ENCODE assay signal across 19 cellular contexts in genomic region chr20:49631856-49632418, GRCh38.
DNase-seq lines count a peak whose midpoint lies in the region; ATAC-seq and TF ChIP-seq lines count a peak whose summit lies in the region.
"Had no signal": no experiment of that assay in that cellular context is flagged by ENCODE, and none has a peak within 500 bp of the region (broad histone marks: within the 10 kb centered on the region; RNA-seq: fewer than 3 reads in every experiment).

No MANE protein-coding gene starts in this region.

- H3K14ac ChIP-seq in mesenchymal stem cell (ENCODE audit: low read length in 2 of 2) = no peak overlapping the region

- peaks cover 10% of the 10 kb centered on the region for H3K36me3 Mint-ChIP-seq in activated naive CD8-positive, alpha-beta T cell
- H3K36me3 Mint-ChIP-seq in activated naive CD8-positive, alpha-beta T cell treated with anti-CD3 and anti-CD28 coated beads for 36 hours = peaks cover 14% of the 10 kb centered on the region
- H3K36me3 Mint-ChIP-seq in activated T-helper 2 cell treated with anti-CD3 and anti-CD28 coated beads, Interferon-gamma antibody, Interleukin-2, Interleukin-4, amounts not matched to agents 10 μg/mL and 5 μg/mL and 100 μg/mL, durations not matched to agents 14 hours and 24 hours and 36 hours (ENCODE audit: low read depth) = peaks cover 44% of the 10 kb centered on the region

- no peak overlapping the region for H2BK15ac ChIP-seq in mesenchymal stem cell (ENCODE audit: low read depth, poor library complexity, severe bottlenecking)

- H3K18ac ChIP-seq in mesenchymal stem cell (ENCODE audit: low read depth in 1 of 2, low read length in 2 of 2) = no peak overlapping the region

- H3K4me2 ChIP-seq in mesenchymal stem cell (ENCODE audit: low read length, poor library complexity, severe bottlenecking) = no peak overlapping the region

- H3K4me3 Mint-ChIP-seq in activated naive CD8-positive, alpha-beta T cell = no peak overlapping the region
- H3K4me3 Mint-ChIP-seq in activated naive CD8-positive, alpha-beta T cell treated with anti-CD3 and anti-CD28 coated beads for 36 hours = no peak overlapping the region
- no peak overlapping the region for H3K4me3 Mint-ChIP-seq in activated T-helper 2 cell treated with anti-CD3 and anti-CD28 coated beads, Interferon-gamma antibody, Interleukin-2, Interleukin-4, amounts not matched to agents 10 μg/mL and 5 μg/mL and 100 μg/mL, durations not matched to agents 14 hours and 24 hours and 36 hours (ENCODE audit: low read depth)
- H3K4me3 Mint-ChIP-seq: CD4-positive, alpha-beta memory T cell; HFFc6 had no signal

- TF ChIP-seq POLR2A in upper lobe of left lung (IDR thresholded peaks at IDR 0.05) = no peak

- H3K4me3 ChIP-seq in mesenchymal stem cell (ENCODE audit: insufficient read depth in 1 of 2, low read depth in 1 of 2, low read length in 2 of 2) (no peak overlapping the region), upper lobe of left lung (no peak overlapping the region)

- H3K27ac Mint-ChIP-seq in activated naive CD8-positive, alpha-beta T cell = peak overlapping the region; percentile 22
- H3K27ac Mint-ChIP-seq in activated naive CD8-positive, alpha-beta T cell treated with anti-CD3 and anti-CD28 coated beads for 36 hours = no peak overlapping the region
- H3K27ac Mint-ChIP-seq in activated T-helper 2 cell treated with anti-CD3 and anti-CD28 coated beads, Interferon-gamma antibody, Interleukin-2, Interleukin-4, amounts not matched to agents 10 μg/mL and 5 μg/mL and 100 μg/mL, durations not matched to agents 14 hours and 24 hours and 36 hours = peak overlapping the region; percentile 33

- WGBS in mesenchymal stem cell = 92% methylated on average over 15 of the region's 15 CpGs
- WGBS in upper lobe of left lung, 2 donors = 90 to 94% methylated on average over 15 of the region's 15 CpGs

- TF ChIP-seq CTCF in upper lobe of left lung (IDR thresholded peaks at IDR 0.05) = no peak

- H4K8ac ChIP-seq in mesenchymal stem cell (ENCODE audit: low read length) = peak overlapping the region; percentile 41

- DNase-seq in activated naive CD8-positive, alpha-beta T cell treated with anti-CD3 and anti-CD28 coated beads for 36 hours = no peak
- no peak for DNase-seq in activated T-helper 2 cell treated with anti-CD3 and anti-CD28 coated beads, Interferon-gamma antibody, Interleukin-2, Interleukin-4, amounts not matched to agents 10 μg/mL and 5 μg/mL and 100 μg/mL, durations not matched to agents 14 hours and 24 hours and 36 hours (ENCODE audit: low spot score)
- DNase-seq in mesenchymal stem cell (no peak), upper lobe of left lung (no peak), middle frontal gyrus (ENCODE audit: extremely low spot score, low spot score) (no peak), DMS 273 (lab: John Stamatoyannopoulos, UW; ENCODE audit: unreplicated experiment) (no peak)
- DNase-seq: ACHN; activated CD4-positive, CD25-positive, alpha-beta regulatory T cell treated with anti-CD3 and anti-CD28 coated beads, Interleukin-2, amount 50 U/mL, for 72 hours; CD4-positive, alpha-beta memory T cell; cortex of kidney; DND-41; erythroblast; HFFc6; NCI-H1417; NCI-H2227 treated with DMSO at 0.1 percent for 48 hours; RPMI8226; stimulated activated CD4-positive, alpha-beta T cell treated with anti-CD3 and anti-CD28 coated beads, Interleukin-12 subunit alpha, Interleukin-12 subunit beta, amount 100 ng/mL, for 4 hours had no signal

- intact Hi-C loops in activated T-helper 2 cell treated with anti-CD3 and anti-CD28 coated beads, Interferon-gamma antibody, Interleukin-2, Interleukin-4, amounts not matched to agents 10 μg/mL and 5 μg/mL and 100 μg/mL, durations not matched to agents 14 hours and 24 hours and 36 hours (cut with micrococcal nuclease) = loop anchor here (1.0 kb wide), 1 partner anchor 11 kb away; no protein-coding TSS in a partner anchor

- no peak overlapping the region for H2BK12ac ChIP-seq in mesenchymal stem cell (ENCODE audit: low read length in 2 of 2)

- no peak overlapping the region for H2BK120ac ChIP-seq in mesenchymal stem cell (ENCODE audit: low read depth, low read length)

- no peak overlapping the region for H2AFZ ChIP-seq in mesenchymal stem cell (ENCODE audit: low read depth, low read length)

- no peak overlapping the region for H3K23ac ChIP-seq in mesenchymal stem cell (ENCODE audit: low read length in 2 of 2)

- no peaks in the 10 kb centered on the region for H3K27me3 ChIP-seq in mesenchymal stem cell (ENCODE audit: control insufficient read depth in 1 of 2, insufficient read depth in 1 of 2, low read length in 2 of 2)
- no peaks in the 10 kb centered on the region for H3K27me3 ChIP-seq in upper lobe of left lung

- H3K79me1 ChIP-seq in mesenchymal stem cell (replicated peaks; ENCODE audit: low read length, poor library complexity, severe bottlenecking) = peaks cover 23% of the 10 kb centered on the region

- peaks cover 3% of the 10 kb centered on the region for H3K9me3 Mint-ChIP-seq in activated naive CD8-positive, alpha-beta T cell (ENCODE audit: low read depth)
- no peaks in the 10 kb centered on the region for H3K9me3 Mint-ChIP-seq in activated naive CD8-positive, alpha-beta T cell treated with anti-CD3 and anti-CD28 coated beads for 36 hours
- H3K9me3 Mint-ChIP-seq in activated T-helper 2 cell treated with anti-CD3 and anti-CD28 coated beads, Interferon-gamma antibody, Interleukin-2, Interleukin-4, amounts not matched to agents 10 μg/mL and 5 μg/mL and 100 μg/mL, durations not matched to agents 14 hours and 24 hours and 36 hours = no peaks in the 10 kb centered on the region

- H3K4me1 ChIP-seq in mesenchymal stem cell (ENCODE audit: control insufficient read depth, insufficient read depth, low read depth, low read length) (peaks cover 2% of the 10 kb centered on the region), upper lobe of left lung (peaks cover 0 to 58% (median 23%) of the 10 kb centered on the region in 4 donors)

- no peak overlapping the region for H4K91ac ChIP-seq in mesenchymal stem cell (ENCODE audit: low read length)

- ATAC-seq in upper lobe of left lung (ENCODE audit: low FRiP score in 2 of 2) (no peak), GM21447 (IDR thresholded peaks at IDR 0.05; ENCODE audit: unreplicated experiment) (no peak)

- H3K9ac ChIP-seq in mesenchymal stem cell (ENCODE audit: low read length) = no peak overlapping the region

- TF ChIP-seq EP300 in upper lobe of left lung (IDR thresholded peaks at IDR 0.05) = no peak

- H3K4me1 Mint-ChIP-seq in activated naive CD8-positive, alpha-beta T cell (ENCODE audit: low read depth) = no peaks in the 10 kb centered on the region
- H3K4me1 Mint-ChIP-seq in activated naive CD8-positive, alpha-beta T cell treated with anti-CD3 and anti-CD28 coated beads for 36 hours = peaks cover 6% of the 10 kb centered on the region
- H3K4me1 Mint-ChIP-seq in activated T-helper 2 cell treated with anti-CD3 and anti-CD28 coated beads, Interferon-gamma antibody, Interleukin-2, Interleukin-4, amounts not matched to agents 10 μg/mL and 5 μg/mL and 100 μg/mL, durations not matched to agents 14 hours and 24 hours and 36 hours (ENCODE audit: low read depth) = peaks cover 17% of the 10 kb centered on the region

- H3K36me3 ChIP-seq in mesenchymal stem cell (ENCODE audit: control insufficient read depth in 1 of 2, insufficient read depth in 2 of 2, low read depth in 1 of 2, low read length in 2 of 2) (peaks cover 45 to 51% of the 10 kb centered on the region in 2 experiments), upper lobe of left lung (peaks cover 6 to 40% (median 16%) of the 10 kb centered on the region in 4 donors)

- H3K4ac ChIP-seq in mesenchymal stem cell (ENCODE audit: low read depth in 1 of 2, low read length in 2 of 2) = no peak overlapping the region

- no peak overlapping the region for H2AK5ac ChIP-seq in mesenchymal stem cell (ENCODE audit: low read length, severe bottlenecking)

- H3K27me3 Mint-ChIP-seq in activated naive CD8-positive, alpha-beta T cell = no peaks in the 10 kb centered on the region
- no peaks in the 10 kb centered on the region for H3K27me3 Mint-ChIP-seq in activated naive CD8-positive, alpha-beta T cell treated with anti-CD3 and anti-CD28 coated beads for 36 hours
- H3K27me3 Mint-ChIP-seq in activated T-helper 2 cell treated with anti-CD3 and anti-CD28 coated beads, Interferon-gamma antibody, Interleukin-2, Interleukin-4, amounts not matched to agents 10 μg/mL and 5 μg/mL and 100 μg/mL, durations not matched to agents 14 hours and 24 hours and 36 hours (ENCODE audit: low read depth) = no peaks in the 10 kb centered on the region
- H3K27me3 Mint-ChIP-seq: CD4-positive, alpha-beta memory T cell had no signal

- no peak overlapping the region for H2BK5ac ChIP-seq in mesenchymal stem cell (ENCODE audit: low read depth, low read length, poor library complexity, severe bottlenecking)

- H3K27ac ChIP-seq in mesenchymal stem cell (ENCODE audit: low read length, poor library complexity, severe bottlenecking) (no peak overlapping the region), upper lobe of left lung (peak overlapping the region; percentile 58 to 89 (median 74))

- H3K9me3 ChIP-seq in mesenchymal stem cell (ENCODE audit: control insufficient read depth, low read length) (peaks cover 5% of the 10 kb centered on the region), upper lobe of left lung (no peaks in the 10 kb centered on the region)
